In genomic region chr2:100895402-100895801, GRCh38 we compare ENCODE assay signal across 2 cellular contexts.
A peak's percentile ranks its signal among the peaks of the same experiment; 100 is the strongest.
TF ChIP-seq lines count a peak whose summit lies in the region.

No MANE protein-coding gene starts in this region.

TF ChIP-seq in GM23338, 12 proteins besides CTCF, POLR2A, EP300 and RAD21:
- TF ChIP-seq JUNB (IDR thresholded peaks at IDR 0.05; ENCODE audit: unreplicated experiment) (no peak), STAT1 (IDR thresholded peaks at IDR 0.05; ENCODE audit: unreplicated experiment) (no peak), ETS1 (IDR thresholded peaks at IDR 0.05) (no peak), CREB1 (CRISPR knock-in tag; IDR thresholded peaks at IDR 0.05; ENCODE audit: low read depth) (no peak), POLR2AphosphoS5 (IDR thresholded peaks at IDR 0.05; ENCODE audit: low read depth) (no peak), EZH2phosphoT487 (IDR thresholded peaks at IDR 0.05; ENCODE audit: unreplicated experiment) (no peak), NANOG (IDR thresholded peaks at IDR 0.05; ENCODE audit: borderline replicate concordance) (no peak), ZNF331 (CRISPR knock-in tag; IDR thresholded peaks at IDR 0.05; ENCODE audit: low read depth) (no peak), ZNF114 (CRISPR knock-in tag; IDR thresholded peaks at IDR 0.05) (no peak), EZH2 (IDR thresholded peaks at IDR 0.05; ENCODE audit: low read depth, unreplicated experiment) (no peak), ZNF462 (CRISPR knock-in tag; IDR thresholded peaks at IDR 0.05) (no peak)
- TF ChIP-seq, protein P1, sequence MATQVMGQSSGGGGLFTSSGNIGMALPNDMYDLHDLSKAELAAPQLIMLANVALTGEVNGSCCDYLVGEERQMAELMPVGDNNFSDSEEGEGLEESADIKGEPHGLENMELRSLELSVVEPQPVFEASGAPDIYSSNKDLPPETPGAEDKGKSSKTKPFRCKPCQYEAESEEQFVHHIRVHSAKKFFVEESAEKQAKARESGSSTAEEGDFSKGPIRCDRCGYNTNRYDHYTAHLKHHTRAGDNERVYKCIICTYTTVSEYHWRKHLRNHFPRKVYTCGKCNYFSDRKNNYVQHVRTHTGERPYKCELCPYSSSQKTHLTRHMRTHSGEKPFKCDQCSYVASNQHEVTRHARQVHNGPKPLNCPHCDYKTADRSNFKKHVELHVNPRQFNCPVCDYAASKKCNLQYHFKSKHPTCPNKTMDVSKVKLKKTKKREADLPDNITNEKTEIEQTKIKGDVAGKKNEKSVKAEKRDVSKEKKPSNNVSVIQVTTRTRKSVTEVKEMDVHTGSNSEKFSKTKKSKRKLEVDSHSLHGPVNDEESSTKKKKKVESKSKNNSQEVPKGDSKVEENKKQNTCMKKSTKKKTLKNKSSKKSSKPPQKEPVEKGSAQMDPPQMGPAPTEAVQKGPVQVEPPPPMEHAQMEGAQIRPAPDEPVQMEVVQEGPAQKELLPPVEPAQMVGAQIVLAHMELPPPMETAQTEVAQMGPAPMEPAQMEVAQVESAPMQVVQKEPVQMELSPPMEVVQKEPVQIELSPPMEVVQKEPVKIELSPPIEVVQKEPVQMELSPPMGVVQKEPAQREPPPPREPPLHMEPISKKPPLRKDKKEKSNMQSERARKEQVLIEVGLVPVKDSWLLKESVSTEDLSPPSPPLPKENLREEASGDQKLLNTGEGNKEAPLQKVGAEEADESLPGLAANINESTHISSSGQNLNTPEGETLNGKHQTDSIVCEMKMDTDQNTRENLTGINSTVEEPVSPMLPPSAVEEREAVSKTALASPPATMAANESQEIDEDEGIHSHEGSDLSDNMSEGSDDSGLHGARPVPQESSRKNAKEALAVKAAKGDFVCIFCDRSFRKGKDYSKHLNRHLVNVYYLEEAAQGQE (IDR thresholded peaks at IDR 0.05; ENCODE audit: unreplicated experiment) = no peak

TF ChIP-seq in SK-N-SH, 30 proteins besides CTCF, POLR2A, EP300 and RAD21:
- TF ChIP-seq PBX3 (IDR thresholded peaks at IDR 0.05) (no peak), RCOR1 (IDR thresholded peaks at IDR 0.05; ENCODE audit: low read length) (0 out of 2 replicates have a peak, but pooled peaks have one; percentile 20), TCF12 (IDR thresholded peaks at IDR 0.05) (peak; percentile 30; the same call in 1 of the 2 replicates), NFIC (IDR thresholded peaks at IDR 0.05; ENCODE audit: borderline replicate concordance) (peak; percentile 46; the same call in 1 of the 2 replicates), MEF2A (IDR thresholded peaks at IDR 0.05; ENCODE audit: borderline replicate concordance, low read depth) (no peak)
